1 cellular context compared by ENCODE assay signal in the genomic region with DNA sequence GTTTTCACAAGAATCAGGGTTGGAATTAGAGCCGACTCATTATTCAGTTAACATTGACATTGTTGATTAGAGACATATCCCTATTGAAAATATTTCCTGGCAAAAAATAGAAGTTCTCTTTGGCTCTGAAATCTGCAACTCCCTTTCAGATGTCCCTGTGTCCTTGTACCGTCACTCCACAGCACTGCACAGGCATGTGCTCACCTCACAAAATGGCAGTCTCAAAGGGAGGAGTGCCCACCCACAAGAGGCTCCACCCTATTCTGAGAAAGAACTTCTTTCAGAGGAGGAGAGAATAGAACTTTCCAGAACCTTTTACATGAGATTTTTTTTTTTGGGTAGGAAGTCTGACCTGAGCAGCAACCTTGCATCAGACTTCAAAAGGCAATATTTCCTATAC.
TF ChIP-seq lines count a peak whose summit lies in the region.

No MANE protein-coding gene starts in this region.

TF ChIP-seq in GM23338, 12 proteins besides CTCF, POLR2A, EP300 and RAD21 (continued from another document):
- TF ChIP-seq ETS1 (IDR thresholded peaks at IDR 0.05), result no peak
- TF ChIP-seq CREB1 (CRISPR knock-in tag; IDR thresholded peaks at IDR 0.05; ENCODE audit: low read depth), result no peak
- TF ChIP-seq REST (IDR thresholded peaks at IDR 0.05; ENCODE audit: unreplicated experiment), result no peak
- TF ChIP-seq ZNF114 (CRISPR knock-in tag; IDR thresholded peaks at IDR 0.05), result no peak
- no peak for TF ChIP-seq EZH2phosphoT487 (IDR thresholded peaks at IDR 0.05; ENCODE audit: unreplicated experiment)
- no peak for TF ChIP-seq NANOG (IDR thresholded peaks at IDR 0.05; ENCODE audit: borderline replicate concordance)
- no peak for TF ChIP-seq POLR2AphosphoS5 (IDR thresholded peaks at IDR 0.05; ENCODE audit: low read depth)
- TF ChIP-seq ZNF331 (CRISPR knock-in tag; IDR thresholded peaks at IDR 0.05; ENCODE audit: low read depth), result no peak
- TF ChIP-seq EZH2 (IDR thresholded peaks at IDR 0.05; ENCODE audit: low read depth, unreplicated experiment), result no peak
TF ChIP-seq in GM23338: peak in this region for 0.
